In the genomic region with DNA sequence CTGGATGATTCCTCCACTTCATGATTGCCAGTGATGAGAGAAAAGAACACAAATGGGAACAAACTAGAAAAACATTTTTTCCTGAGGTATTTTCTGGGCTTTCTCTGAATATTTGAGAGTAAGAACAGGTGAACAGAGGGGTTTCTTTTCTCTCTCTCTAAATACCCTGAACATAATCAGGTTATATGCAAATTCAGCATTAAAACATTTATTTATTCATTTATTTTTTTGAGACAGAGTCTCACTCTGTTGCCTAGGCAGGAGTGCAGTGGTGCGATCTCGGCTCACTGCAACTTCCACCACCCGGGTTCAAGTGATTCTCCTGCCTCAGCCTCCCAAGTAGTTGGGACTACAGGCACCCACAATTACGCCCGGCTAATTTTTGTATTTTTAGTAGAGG, we compare ENCODE assay signal across 29 cellular contexts. TPM values are rescaled to one million over a fixed set of nuclear protein-coding genes. Genes with fewer than 3 reads are reported as not detected.
"Had no signal": no experiment of that assay in that cellular context is flagged by ENCODE, and none has a peak within 500 bp of the region (broad histone marks: within the 10 kb centered on the region; RNA-seq: fewer than 3 reads in every experiment).

No MANE protein-coding gene starts in this region.

- H3K4me1 ChIP-seq: pancreas, psoas muscle, right lobe of liver, thyroid gland, tibial nerve had no signal

- H3K9me3 Mint-ChIP-seq: naive thymus-derived CD8-positive, alpha-beta T cell; natural killer cell treated with Interleukin-12 subunit alpha and Interleukin-12 subunit beta and Interleukin-15 and Interleukin-18, amount 100 ng/mL, for 72 hours; nephron progenitor cell; neural crest cell; stimulated activated effector memory CD8-positive, alpha-beta T cell treated with anti-CD3 and anti-CD28 coated beads, Interleukin-12 subunit alpha, Interleukin-12 subunit beta, amount 100 ng/mL, for 72 hours; stimulated activated naive B cell treated with anti-CD40 and anti-IgM and Interleukin-4, amounts not matched to agents 10 μg/mL and 1 μg/mL and 100 μg/mL, for 72 hours; stimulated activated naive CD8-positive, alpha-beta T cell treated with anti-CD3 and anti-CD28 coated beads, Interleukin-15, Interleukin-2, amounts not matched to agents 100 ng/mL and 50 ng/mL, for 24 hours had no signal

- H3K4me2 ChIP-seq: smooth muscle cell had no signal

- H3K36me3 Mint-ChIP-seq: naive thymus-derived CD8-positive, alpha-beta T cell; natural killer cell treated with Interleukin-12 subunit alpha and Interleukin-12 subunit beta and Interleukin-15 and Interleukin-18, amount 100 ng/mL, for 72 hours; stimulated activated effector memory CD8-positive, alpha-beta T cell treated with anti-CD3 and anti-CD28 coated beads, Interleukin-12 subunit alpha, Interleukin-12 subunit beta, amount 100 ng/mL, for 72 hours; stimulated activated naive B cell treated with anti-CD40 and anti-IgM and Interleukin-4, amounts not matched to agents 10 μg/mL and 1 μg/mL and 100 μg/mL, for 72 hours had no signal

- H3K4me3 Mint-ChIP-seq: naive thymus-derived CD8-positive, alpha-beta T cell; natural killer cell treated with Interleukin-12 subunit alpha and Interleukin-12 subunit beta and Interleukin-15 and Interleukin-18, amount 100 ng/mL, for 72 hours; nephron progenitor cell; neural crest cell; stimulated activated effector memory CD8-positive, alpha-beta T cell treated with anti-CD3 and anti-CD28 coated beads, Interleukin-12 subunit alpha, Interleukin-12 subunit beta, amount 100 ng/mL, for 72 hours; stimulated activated naive B cell treated with anti-CD40 and anti-IgM and Interleukin-4, amounts not matched to agents 10 μg/mL and 1 μg/mL and 100 μg/mL, for 72 hours; stimulated activated naive CD8-positive, alpha-beta T cell treated with anti-CD3 and anti-CD28 coated beads, Interleukin-15, Interleukin-2, amounts not matched to agents 100 ng/mL and 50 ng/mL, for 24 hours had no signal

- H3K27ac ChIP-seq: neutrophil, pancreas, psoas muscle, right lobe of liver, skin epidermis, stomach, thoracic aorta, thyroid gland, tibial nerve, upper lobe of left lung, vagina had no signal

- H3K27ac Mint-ChIP-seq: progenitor cell of endocrine pancreas; stimulated activated effector memory CD8-positive, alpha-beta T cell treated with anti-CD3 and anti-CD28 coated beads, Interleukin-12 subunit alpha, Interleukin-12 subunit beta, amount 100 ng/mL, for 72 hours; stimulated activated naive B cell treated with anti-CD40 and anti-IgM and Interleukin-4, amounts not matched to agents 10 μg/mL and 1 μg/mL and 100 μg/mL, for 72 hours; stimulated activated naive CD8-positive, alpha-beta T cell treated with anti-CD3 and anti-CD28 coated beads, Interleukin-15, Interleukin-2, amounts not matched to agents 100 ng/mL and 50 ng/mL, for 24 hours had no signal

- H3K4me3 ChIP-seq: pancreas, psoas muscle, right lobe of liver, skin epidermis, smooth muscle cell, stomach, thoracic aorta, thyroid gland, tibial nerve, upper lobe of left lung, vagina had no signal

- H3K36me3 ChIP-seq: neutrophil, pancreas, right lobe of liver, stomach, thoracic aorta, thyroid gland, tibial nerve, upper lobe of left lung, vagina had no signal

- ATAC-seq: naive thymus-derived CD8-positive, alpha-beta T cell; natural killer cell treated with Interleukin-12 subunit alpha and Interleukin-12 subunit beta and Interleukin-15 and Interleukin-18, amount 100 ng/mL, for 72 hours; pancreas; psoas muscle; right cardiac atrium; right lobe of liver; stimulated activated effector memory CD8-positive, alpha-beta T cell treated with anti-CD3 and anti-CD28 coated beads, Interleukin-12 subunit alpha, Interleukin-12 subunit beta, amount 100 ng/mL, for 72 hours; stimulated activated naive B cell treated with anti-CD40 and anti-IgM and Interleukin-4, amounts not matched to agents 10 μg/mL and 1 μg/mL and 100 μg/mL, for 72 hours had no signal

- H3K9me3 ChIP-seq: neutrophil, pancreas, psoas muscle, right lobe of liver, stomach, thoracic aorta, thyroid gland, tibial nerve, upper lobe of left lung, vagina had no signal

- DNase-seq: naive thymus-derived CD8-positive, alpha-beta T cell; nephron progenitor cell; nucleus accumbens; psoas muscle; right cardiac atrium; right lobe of liver; stimulated activated CD4-positive, alpha-beta T cell treated with anti-CD3 and anti-CD28 coated beads, Interleukin-15, amount 100 ng/mL, for 24 hours; stimulated activated CD4-positive, alpha-beta T cell treated with anti-CD3 and anti-CD28 coated beads, Interleukin-2, amount 100 ng/mL, for 24 hours; stimulated activated CD4-positive, alpha-beta T cell treated with anti-CD3 and anti-CD28 coated beads, Interleukin-2, amount 100 ng/mL, for 48 hours; stimulated activated CD4-positive, alpha-beta T cell treated with anti-CD3 and anti-CD28 coated beads, Interleukin-4, amount 100 ng/mL, for 24 hours; stimulated activated naive B cell treated with anti-CD40 and anti-IgM and Interleukin-4, amounts not matched to agents 10 μg/mL and 1 μg/mL and 100 μg/mL, for 72 hours; stimulated activated naive CD4-positive, alpha-beta T cell treated with Interleukin-2 at 50 U/mL for 16 hours; stomach; thyroid gland; trophoblast cell; upper lobe of left lung had no signal

- H3K27me3 ChIP-seq: neutrophil, pancreas, right lobe of liver, thyroid gland, upper lobe of left lung, vagina had no signal

RNA-seq across cellular contexts. Expression of a gene that starts 5.8 kb away (rescaled TPM):
- total RNA-seq: naive thymus-derived CD8-positive, alpha-beta T cell; natural killer cell treated with Interleukin-12 subunit alpha and Interleukin-12 subunit beta and Interleukin-15 and Interleukin-18, amount 100 ng/mL, for 72 hours; neural crest cell; renal cortical epithelial cell; tibial nerve had no signal

RNA-seq across cellular contexts. Expression of a gene that starts 57.9 kb away (rescaled TPM):
- total RNA-seq: naive thymus-derived CD8-positive, alpha-beta T cell; natural killer cell treated with Interleukin-12 subunit alpha and Interleukin-12 subunit beta and Interleukin-15 and Interleukin-18, amount 100 ng/mL, for 72 hours; smooth muscle cell; thoracic aorta; vagina had no signal
- polyA plus RNA-seq: smooth muscle cell had no signal
